In genomic region chr14:96320605-96321004, GRCh38 we compare ENCODE assay signal across 16 cellular contexts. TPM values are rescaled to one million over a fixed set of nuclear protein-coding genes. Genes with fewer than 3 reads are reported as not detected.
DNase-seq lines count a peak whose midpoint lies in the region; ATAC-seq and TF ChIP-seq lines count a peak whose summit lies in the region.
"Had no signal": no experiment of that assay in that cellular context is flagged by ENCODE, and none has a peak within 500 bp of the region (broad histone marks: within the 10 kb centered on the region; RNA-seq: fewer than 3 reads in every experiment).

No MANE protein-coding gene starts in this region.

- peaks cover 2% of the 10 kb centered on the region for H3K4me1 Mint-ChIP-seq in activated CD4-positive, alpha-beta T cell treated with anti-CD3 and anti-CD28 coated beads for 36 hours
- H3K4me1 Mint-ChIP-seq in activated CD4-positive, alpha-beta T cell treated with anti-CD3 and anti-CD28 coated beads, Interleukin-2, amount 10 ng/mL, durations not matched to agents 24 days and 14 days, result peaks cover 3% of the 10 kb centered on the region
- peaks cover 10 to 32% (median 27%) of the 10 kb centered on the region in 4 donors for H3K4me1 Mint-ChIP-seq in CD4-positive, CD25-positive, alpha-beta regulatory T cell
- H3K4me1 Mint-ChIP-seq in T-helper 17 cell, result peaks cover 6% of the 10 kb centered on the region
- no peaks in the 10 kb centered on the region for H3K4me1 Mint-ChIP-seq in stimulated activated effector memory CD8-positive, alpha-beta T cell treated with anti-CD3 and anti-CD28 coated beads, Interleukin-12 subunit alpha, Interleukin-12 subunit beta, amount 100 ng/mL, for 72 hours
- H3K4me1 Mint-ChIP-seq: CD4-positive, alpha-beta memory T cell; IgD-negative memory B cell had no signal

- peak overlapping the region; percentile 69 for H3K27ac ChIP-seq in CD4-positive, CD25-positive, alpha-beta regulatory T cell (ENCODE audit: insufficient read depth, low read length, poor library complexity, severe bottlenecking)
- H3K27ac ChIP-seq in heart right ventricle, result no peak overlapping the region
- H3K27ac ChIP-seq: BLaER1 treated with 17β-estradiol and CSF1 and Interleukin-3, amounts not matched to agents 10 nM and 100 nM had no signal

- no peak overlapping the region for H3K27ac Mint-ChIP-seq in activated CD4-positive, alpha-beta T cell treated with anti-CD3 and anti-CD28 coated beads for 36 hours
- H3K27ac Mint-ChIP-seq in activated CD4-positive, alpha-beta T cell treated with anti-CD3 and anti-CD28 coated beads, Interleukin-2, amount 10 ng/mL, durations not matched to agents 24 days and 14 days, result no peak overlapping the region
- peak overlapping the region in 2 of 3 donors; percentile 73 to 88 for H3K27ac Mint-ChIP-seq in CD4-positive, CD25-positive, alpha-beta regulatory T cell
- peak overlapping the region; percentile 79 for H3K27ac Mint-ChIP-seq in T-helper 17 cell
- H3K27ac Mint-ChIP-seq in stimulated activated effector memory CD8-positive, alpha-beta T cell treated with anti-CD3 and anti-CD28 coated beads, Interleukin-12 subunit alpha, Interleukin-12 subunit beta, amount 100 ng/mL, for 72 hours, result no peak overlapping the region
- H3K27ac Mint-ChIP-seq: GM23338 had no signal

- CTCF ChIA-PET in activated CD4-positive, alpha-beta T cell treated with anti-CD3 and anti-CD28 coated beads for 36 hours (lab: Charles Lee), result no interaction called here

- peaks cover 19% of the 10 kb centered on the region for H3K4me1 ChIP-seq in CD4-positive, CD25-positive, alpha-beta regulatory T cell (ENCODE audit: control insufficient read depth, insufficient read depth, low read length, poor library complexity, severe bottlenecking)
- H3K4me1 ChIP-seq in heart right ventricle, result no peaks in the 10 kb centered on the region
- H3K4me1 ChIP-seq: BLaER1 treated with 17β-estradiol and CSF1 and Interleukin-3, amounts not matched to agents 10 nM and 100 nM had no signal

- H3K4me3 Mint-ChIP-seq in activated CD4-positive, alpha-beta T cell treated with anti-CD3 and anti-CD28 coated beads for 36 hours, result no peak overlapping the region
- no peak overlapping the region for H3K4me3 Mint-ChIP-seq in activated CD4-positive, alpha-beta T cell treated with anti-CD3 and anti-CD28 coated beads, Interleukin-2, amount 10 ng/mL, durations not matched to agents 24 days and 14 days
- peak overlapping the region; percentile 10 to 24 (median 20) for H3K4me3 Mint-ChIP-seq in CD4-positive, CD25-positive, alpha-beta regulatory T cell
- H3K4me3 Mint-ChIP-seq in T-helper 17 cell, result no peak overlapping the region
- no peak overlapping the region for H3K4me3 Mint-ChIP-seq in stimulated activated effector memory CD8-positive, alpha-beta T cell treated with anti-CD3 and anti-CD28 coated beads, Interleukin-12 subunit alpha, Interleukin-12 subunit beta, amount 100 ng/mL, for 72 hours
- H3K4me3 Mint-ChIP-seq: CD4-positive, alpha-beta memory T cell; GM23338; IgD-negative memory B cell had no signal

- no peaks in the 10 kb centered on the region for H3K9me3 ChIP-seq in CD4-positive, CD25-positive, alpha-beta regulatory T cell (ENCODE audit: control insufficient read depth in 2 of 2, low read length in 2 of 2)
- H3K9me3 ChIP-seq in T-helper 17 cell (ENCODE audit: control insufficient read depth, low read length, poor library complexity, severe bottlenecking), result no peaks in the 10 kb centered on the region
- H3K9me3 ChIP-seq in heart right ventricle, result no peaks in the 10 kb centered on the region
- H3K9me3 ChIP-seq: BLaER1 treated with 17β-estradiol and CSF1 and Interleukin-3, amounts not matched to agents 10 nM and 100 nM had no signal

- POLR2A ChIA-PET in activated CD4-positive, alpha-beta T cell treated with anti-CD3 and anti-CD28 coated beads for 36 hours (lab: Charles Lee), result no interaction called here

- no peak for DNase-seq in activated CD4-positive, alpha-beta T cell treated with anti-CD3 and anti-CD28 coated beads for 36 hours
- no peak for DNase-seq in activated CD4-positive, alpha-beta T cell treated with anti-CD3 and anti-CD28 coated beads, Interleukin-2, amount 10 ng/mL, durations not matched to agents 24 days and 14 days
- peak in 2 of 3 donors; percentile 49 to 85 for DNase-seq in CD4-positive, CD25-positive, alpha-beta regulatory T cell
- DNase-seq in T-helper 17 cell, result no peak
- DNase-seq in stimulated activated effector memory CD8-positive, alpha-beta T cell treated with anti-CD3 and anti-CD28 coated beads, Interleukin-12 subunit alpha, Interleukin-12 subunit beta, amount 100 ng/mL, for 72 hours (ENCODE audit: low spot score in 2 of 2), result no peak
- DNase-seq in stimulated activated CD4-positive, alpha-beta T cell treated with anti-CD3 and anti-CD28 coated beads, Interleukin-2, amount 100 ng/mL, for 24 hours, result no peak
- no peak for DNase-seq in heart right ventricle
- DNase-seq: 8988T, ACHN, DMS79, H7 had no signal

- WGBS in heart right ventricle, 2 donors, result 95 to 97% methylated on average over 1 of the region's 1 CpG

- H3K4me3 ChIP-seq in CD4-positive, CD25-positive, alpha-beta regulatory T cell (ENCODE audit: low read depth, low read length), result peak overlapping the region; percentile 17
- no peak overlapping the region for H3K4me3 ChIP-seq in heart right ventricle
- H3K4me3 ChIP-seq: BLaER1 treated with 17β-estradiol and CSF1 and Interleukin-3, amounts not matched to agents 10 nM and 100 nM; GM12878; GM23338 had no signal

- no peak for TF ChIP-seq CTCF in heart right ventricle (IDR thresholded peaks at IDR 0.05)

- no peaks in the 10 kb centered on the region for H3K27me3 ChIP-seq in CD4-positive, CD25-positive, alpha-beta regulatory T cell (ENCODE audit: control insufficient read depth, insufficient read depth, low read length)
- H3K27me3 ChIP-seq in heart right ventricle, result no peaks in the 10 kb centered on the region
- H3K27me3 ChIP-seq: BLaER1 treated with 17β-estradiol and CSF1 and Interleukin-3, amounts not matched to agents 10 nM and 100 nM had no signal

- H3K36me3 ChIP-seq in CD4-positive, CD25-positive, alpha-beta regulatory T cell (ENCODE audit: control insufficient read depth, insufficient read depth, low read length), result peaks cover 52% of the 10 kb centered on the region
- H3K36me3 ChIP-seq in heart right ventricle, result peaks cover 0 to 100% (median 46%) of the 10 kb centered on the region in 9 donors

- H3K36me3 Mint-ChIP-seq in activated CD4-positive, alpha-beta T cell treated with anti-CD3 and anti-CD28 coated beads for 36 hours (ENCODE audit: low read depth), result peaks cover 37% of the 10 kb centered on the region
- H3K36me3 Mint-ChIP-seq in activated CD4-positive, alpha-beta T cell treated with anti-CD3 and anti-CD28 coated beads, Interleukin-2, amount 10 ng/mL, durations not matched to agents 24 days and 14 days (ENCODE audit: low read depth), result peaks cover 32% of the 10 kb centered on the region
- H3K36me3 Mint-ChIP-seq in CD4-positive, CD25-positive, alpha-beta regulatory T cell, result peaks cover 63% of the 10 kb centered on the region
- H3K36me3 Mint-ChIP-seq in T-helper 17 cell (ENCODE audit: low read depth), result peaks cover 11% of the 10 kb centered on the region
- H3K36me3 Mint-ChIP-seq in stimulated activated effector memory CD8-positive, alpha-beta T cell treated with anti-CD3 and anti-CD28 coated beads, Interleukin-12 subunit alpha, Interleukin-12 subunit beta, amount 100 ng/mL, for 72 hours, result peaks cover 77% of the 10 kb centered on the region

- intact Hi-C loops in activated CD4-positive, alpha-beta T cell treated with anti-CD3 and anti-CD28 coated beads for 36 hours (cut with DNase I, micrococcal nuclease), result no loop called here
- intact Hi-C loops in activated CD4-positive, alpha-beta T cell treated with anti-CD3 and anti-CD28 coated beads, Interleukin-2, amount 10 ng/mL, durations not matched to agents 24 days and 14 days (cut with micrococcal nuclease), result no loop called here
- intact Hi-C loops in heart right ventricle (cut with DNase I), result no loop called here

- peak; percentile 78 for ATAC-seq in activated CD4-positive, alpha-beta T cell treated with anti-CD3 and anti-CD28 coated beads for 36 hours
- peak; percentile 87 to 88 for ATAC-seq in CD4-positive, CD25-positive, alpha-beta regulatory T cell (ENCODE audit: low read depth in 2 of 2)
- peak; percentile 96 for ATAC-seq in T-helper 17 cell
- ATAC-seq in stimulated activated effector memory CD8-positive, alpha-beta T cell treated with anti-CD3 and anti-CD28 coated beads, Interleukin-12 subunit alpha, Interleukin-12 subunit beta, amount 100 ng/mL, for 72 hours, result peak; percentile 80
- ATAC-seq in heart right ventricle, result no peak
- ATAC-seq: GM12878, GM23338 had no signal

- no peaks in the 10 kb centered on the region for H3K9me3 Mint-ChIP-seq in activated CD4-positive, alpha-beta T cell treated with anti-CD3 and anti-CD28 coated beads for 36 hours (ENCODE audit: low read depth)
- no peaks in the 10 kb centered on the region for H3K9me3 Mint-ChIP-seq in activated CD4-positive, alpha-beta T cell treated with anti-CD3 and anti-CD28 coated beads, Interleukin-2, amount 10 ng/mL, durations not matched to agents 24 days and 14 days
- no peaks in the 10 kb centered on the region for H3K9me3 Mint-ChIP-seq in CD4-positive, CD25-positive, alpha-beta regulatory T cell
- no peaks in the 10 kb centered on the region for H3K9me3 Mint-ChIP-seq in stimulated activated effector memory CD8-positive, alpha-beta T cell treated with anti-CD3 and anti-CD28 coated beads, Interleukin-12 subunit alpha, Interleukin-12 subunit beta, amount 100 ng/mL, for 72 hours
- H3K9me3 Mint-ChIP-seq: CD4-positive, alpha-beta memory T cell; GM23338; IgD-negative memory B cell had no signal

- no peaks in the 10 kb centered on the region for H3K27me3 Mint-ChIP-seq in activated CD4-positive, alpha-beta T cell treated with anti-CD3 and anti-CD28 coated beads for 36 hours
- H3K27me3 Mint-ChIP-seq in activated CD4-positive, alpha-beta T cell treated with anti-CD3 and anti-CD28 coated beads, Interleukin-2, amount 10 ng/mL, durations not matched to agents 24 days and 14 days, result no peaks in the 10 kb centered on the region
- no peaks in the 10 kb centered on the region for H3K27me3 Mint-ChIP-seq in CD4-positive, CD25-positive, alpha-beta regulatory T cell
- H3K27me3 Mint-ChIP-seq in T-helper 17 cell, result no peaks in the 10 kb centered on the region
- H3K27me3 Mint-ChIP-seq: CD4-positive, alpha-beta memory T cell; IgD-negative memory B cell had no signal

RNA-seq across cellular contexts. Expression of gene ATG2B, which starts 42.5 kb away (rescaled TPM):
- total RNA-seq in activated CD4-positive, alpha-beta T cell treated with anti-CD3 and anti-CD28 coated beads for 36 hours, result 10 to 100 TPM; 13.5 to 17.6 TPM
- 22.8 and 26.1 TPM in 2 replicates for total RNA-seq in activated CD4-positive, alpha-beta T cell treated with anti-CD3 and anti-CD28 coated beads, Interleukin-2, amount 10 ng/mL, durations not matched to agents 24 days and 14 days
- 40.0 TPM for total RNA-seq in CD4-positive, CD25-positive, alpha-beta regulatory T cell
- 1 to 10 TPM; 2.0 to 3.2 (median 2.3) TPM for polyA plus RNA-seq in CD4-positive, CD25-positive, alpha-beta regulatory T cell
- 10 to 100 TPM; 27.8 to 28.7 TPM for total RNA-seq in T-helper 17 cell
- 10 to 100 TPM; 11.0 to 20.2 (median 14.5) TPM for total RNA-seq in heart right ventricle
- 1 to 10 TPM; 2.4 to 4.7 TPM for polyA plus RNA-seq in heart right ventricle

RNA-seq across cellular contexts. Expression of gene GSKIP, which starts 42.7 kb away (rescaled TPM):
- 10 to 100 TPM; 12.1 to 20.7 TPM for total RNA-seq in activated CD4-positive, alpha-beta T cell treated with anti-CD3 and anti-CD28 coated beads for 36 hours
- 16.3 and 19.3 TPM in 2 replicates for total RNA-seq in activated CD4-positive, alpha-beta T cell treated with anti-CD3 and anti-CD28 coated beads, Interleukin-2, amount 10 ng/mL, durations not matched to agents 24 days and 14 days
- 10.9 TPM for total RNA-seq in CD4-positive, CD25-positive, alpha-beta regulatory T cell
- 10 to 100 TPM; 33.7 to 56.4 (median 40.8) TPM for polyA plus RNA-seq in CD4-positive, CD25-positive, alpha-beta regulatory T cell
- total RNA-seq in T-helper 17 cell (10 to 100 TPM in 1 of 2 donors, 1 to 10 TPM in 1; 9.3 to 13.2 TPM), heart right ventricle (10 to 100 TPM; 10.2 to 18.8 (median 12.2) TPM)
- polyA plus RNA-seq in heart right ventricle, result 10 to 100 TPM in 1 of 2 donors, 1 to 10 TPM in 1; 3.4 to 12.4 TPM

Comparison
In these comparisons a context has a peak if more than half of its experiments do, and no peak if none do; other contexts are left out.
1. ATAC-seq: peak in activated CD4-positive, alpha-beta T cell treated with anti-CD3 and anti-CD28 coated beads for 36 hours (single experiment), CD4-positive, CD25-positive, alpha-beta regulatory T cell (2 of 2), T-helper 17 cell (single experiment) and stimulated activated effector memory CD8-positive, alpha-beta T cell treated with anti-CD3 and anti-CD28 coated beads, Interleukin-12 subunit alpha, Interleukin-12 subunit beta, amount 100 ng/mL, for 72 hours (single experiment); none in heart right ventricle (0 of 8).
2. DNase-seq: peak in CD4-positive, CD25-positive, alpha-beta regulatory T cell (2 of 3); none in activated CD4-positive, alpha-beta T cell treated with anti-CD3 and anti-CD28 coated beads for 36 hours (single experiment), activated CD4-positive, alpha-beta T cell treated with anti-CD3 and anti-CD28 coated beads, Interleukin-2, amount 10 ng/mL, durations not matched to agents 24 days and 14 days (single experiment), T-helper 17 cell (0 of 3), stimulated activated effector memory CD8-positive, alpha-beta T cell treated with anti-CD3 and anti-CD28 coated beads, Interleukin-12 subunit alpha, Interleukin-12 subunit beta, amount 100 ng/mL, for 72 hours (0 of 2), stimulated activated CD4-positive, alpha-beta T cell treated with anti-CD3 and anti-CD28 coated beads, Interleukin-2, amount 100 ng/mL, for 24 hours (0 of 2) and heart right ventricle (0 of 2).
3. H3K27ac Mint-ChIP-seq: peak in CD4-positive, CD25-positive, alpha-beta regulatory T cell (2 of 3) and T-helper 17 cell (single experiment); none in activated CD4-positive, alpha-beta T cell treated with anti-CD3 and anti-CD28 coated beads for 36 hours (single experiment), activated CD4-positive, alpha-beta T cell treated with anti-CD3 and anti-CD28 coated beads, Interleukin-2, amount 10 ng/mL, durations not matched to agents 24 days and 14 days (single experiment) and stimulated activated effector memory CD8-positive, alpha-beta T cell treated with anti-CD3 and anti-CD28 coated beads, Interleukin-12 subunit alpha, Interleukin-12 subunit beta, amount 100 ng/mL, for 72 hours (single experiment).
4. H3K4me3 Mint-ChIP-seq: peak in CD4-positive, CD25-positive, alpha-beta regulatory T cell (4 of 4); none in activated CD4-positive, alpha-beta T cell treated with anti-CD3 and anti-CD28 coated beads for 36 hours (single experiment), activated CD4-positive, alpha-beta T cell treated with anti-CD3 and anti-CD28 coated beads, Interleukin-2, amount 10 ng/mL, durations not matched to agents 24 days and 14 days (single experiment), T-helper 17 cell (single experiment) and stimulated activated effector memory CD8-positive, alpha-beta T cell treated with anti-CD3 and anti-CD28 coated beads, Interleukin-12 subunit alpha, Interleukin-12 subunit beta, amount 100 ng/mL, for 72 hours (single experiment).